ENCODE assay signal across 1 cellular context in the genomic region with DNA sequence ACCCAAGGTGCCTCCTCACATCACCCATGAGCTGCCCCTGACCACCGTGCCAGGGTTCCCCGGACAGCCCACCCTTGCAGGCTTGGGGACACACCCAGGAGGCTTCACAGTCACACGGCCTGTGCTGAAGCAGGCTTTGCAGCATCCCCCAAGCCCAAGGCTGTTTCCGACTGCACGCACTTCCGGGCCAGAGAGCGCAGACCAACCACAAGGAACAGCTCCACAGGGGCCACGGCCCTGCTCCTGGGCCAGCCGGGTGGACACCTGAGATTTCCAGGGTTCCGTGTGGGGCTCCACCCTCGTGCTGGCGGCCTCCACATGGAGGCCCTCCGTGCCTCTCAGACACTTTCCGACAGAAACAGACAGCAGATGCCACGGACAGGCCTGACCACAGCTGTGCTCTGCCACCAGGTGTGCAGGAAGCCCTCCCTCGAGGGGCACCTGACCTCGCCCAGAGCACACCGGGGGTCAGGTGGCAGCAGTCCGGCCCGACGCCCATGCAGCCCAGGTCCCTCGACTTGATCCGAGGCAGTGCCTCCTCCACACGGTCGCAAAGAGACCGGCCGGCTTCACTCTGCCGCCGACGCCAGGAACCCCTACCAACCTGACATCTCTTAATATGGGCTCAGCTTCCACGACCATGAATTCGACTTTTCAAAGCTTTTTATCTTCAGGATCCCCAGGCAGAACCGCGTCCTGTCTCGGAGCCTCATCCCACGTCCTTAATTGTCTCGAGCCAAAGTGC.
TF ChIP-seq lines count a peak whose summit lies in the region.

No MANE protein-coding gene starts in this region.

TF ChIP-seq in IMR-90, 13 proteins besides CTCF, POLR2A, EP300 and RAD21 (continued from another document):
- no peak for TF ChIP-seq FOS (IDR thresholded peaks at IDR 0.05; ENCODE audit: low read depth, low read length)
- TF ChIP-seq, protein P1, sequence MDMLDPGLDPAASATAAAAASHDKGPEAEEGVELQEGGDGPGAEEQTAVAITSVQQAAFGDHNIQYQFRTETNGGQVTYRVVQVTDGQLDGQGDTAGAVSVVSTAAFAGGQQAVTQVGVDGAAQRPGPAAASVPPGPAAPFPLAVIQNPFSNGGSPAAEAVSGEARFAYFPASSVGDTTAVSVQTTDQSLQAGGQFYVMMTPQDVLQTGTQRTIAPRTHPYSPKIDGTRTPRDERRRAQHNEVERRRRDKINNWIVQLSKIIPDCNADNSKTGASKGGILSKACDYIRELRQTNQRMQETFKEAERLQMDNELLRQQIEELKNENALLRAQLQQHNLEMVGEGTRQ (IDR thresholded peaks at IDR 0.05; ENCODE audit: low read depth, low read length): no peak
- TF ChIP-seq RFX5 (IDR thresholded peaks at IDR 0.05; ENCODE audit: low read depth, low read length): no peak
- TF ChIP-seq BHLHE40 (IDR thresholded peaks at IDR 0.05; ENCODE audit: low read depth, low read length): no peak
- TF ChIP-seq MXI1 (IDR thresholded peaks at IDR 0.05; ENCODE audit: borderline replicate concordance, low read depth, low read length): no peak
- TF ChIP-seq CHD1 (IDR thresholded peaks at IDR 0.05; ENCODE audit: low read depth, low read length): no peak
- TF ChIP-seq SMC3 (IDR thresholded peaks at IDR 0.05; ENCODE audit: low read depth, low read length): no peak
- TF ChIP-seq NFE2L2 (IDR thresholded peaks at IDR 0.05; ENCODE audit: low read depth, low read length): no peak
- TF ChIP-seq MAZ (IDR thresholded peaks at IDR 0.05; ENCODE audit: borderline replicate concordance, low read depth, low read length): no peak
